ENCODE assay signal across 1 cellular context in the genomic region with DNA sequence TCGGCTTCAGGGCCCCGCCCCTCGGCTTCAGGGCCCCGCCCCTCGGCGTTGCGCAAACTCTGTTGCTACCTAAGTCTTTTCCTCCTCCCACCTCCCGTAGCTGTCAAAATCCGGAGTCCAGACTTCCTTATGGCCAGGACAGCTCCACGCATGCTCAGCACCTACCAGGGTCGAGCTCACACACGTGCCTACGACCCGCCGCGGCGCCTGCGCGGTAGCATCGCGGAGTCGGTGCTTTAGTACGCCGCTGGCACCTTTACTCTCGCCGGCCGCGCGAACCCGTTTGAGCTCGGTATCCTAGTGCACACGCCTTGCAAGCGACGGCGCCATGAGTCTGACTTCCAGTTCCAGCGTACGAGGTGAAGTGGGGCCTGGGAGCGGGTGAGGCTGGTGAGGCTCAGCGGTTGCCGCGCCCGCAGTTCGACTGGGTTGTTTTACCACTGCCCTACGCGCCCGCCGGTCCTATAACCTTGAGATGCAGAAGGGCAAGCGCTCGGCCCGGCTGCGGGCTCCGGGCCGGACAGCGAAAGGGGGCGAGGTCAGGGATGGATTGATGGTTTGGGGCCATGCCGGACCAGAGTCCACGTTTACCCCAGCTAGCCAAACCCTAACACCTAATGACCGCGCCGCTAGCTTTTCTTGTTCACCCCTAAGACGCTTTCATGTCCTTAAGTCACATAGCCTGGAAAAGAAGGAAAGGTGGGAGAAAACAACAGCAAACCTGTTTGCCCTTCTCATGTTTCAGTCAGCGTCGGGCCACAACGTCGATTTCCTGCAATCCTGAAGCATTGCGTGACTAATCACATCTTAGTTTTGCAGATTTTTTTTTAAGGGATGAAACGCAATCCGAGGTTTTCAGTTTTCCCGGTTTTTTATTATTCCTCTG.
A peak's percentile ranks its signal among the peaks of the same experiment; 100 is the strongest.
TF ChIP-seq lines count a peak whose summit lies in the region.

A gene (plus strand): TSS at position 217 of the 886 bp plus-strand sequence. CDS start 112 bp downstream, at position 329.

TF ChIP-seq in HepG2, 621 proteins besides CTCF, POLR2A, EP300 and RAD21 (continued from another document and continues in another):
- TF ChIP-seq NFATC3 (CRISPR knock-in tag; IDR thresholded peaks at IDR 0.05), result peak; percentile 67; the same call in 1 of the 2 replicates
- TF ChIP-seq ZNF709 (CRISPR knock-in tag; IDR thresholded peaks at IDR 0.05), result peak; percentile 93; the same call in 1 of the 2 replicates
- peak; percentile 64; the same call in 1 of the 2 replicates for TF ChIP-seq ZNF510 (CRISPR knock-in tag; IDR thresholded peaks at IDR 0.05; ENCODE audit: low read depth)
- no peak for TF ChIP-seq IKZF1 (IDR thresholded peaks at IDR 0.05)
- TF ChIP-seq, protein P1, sequence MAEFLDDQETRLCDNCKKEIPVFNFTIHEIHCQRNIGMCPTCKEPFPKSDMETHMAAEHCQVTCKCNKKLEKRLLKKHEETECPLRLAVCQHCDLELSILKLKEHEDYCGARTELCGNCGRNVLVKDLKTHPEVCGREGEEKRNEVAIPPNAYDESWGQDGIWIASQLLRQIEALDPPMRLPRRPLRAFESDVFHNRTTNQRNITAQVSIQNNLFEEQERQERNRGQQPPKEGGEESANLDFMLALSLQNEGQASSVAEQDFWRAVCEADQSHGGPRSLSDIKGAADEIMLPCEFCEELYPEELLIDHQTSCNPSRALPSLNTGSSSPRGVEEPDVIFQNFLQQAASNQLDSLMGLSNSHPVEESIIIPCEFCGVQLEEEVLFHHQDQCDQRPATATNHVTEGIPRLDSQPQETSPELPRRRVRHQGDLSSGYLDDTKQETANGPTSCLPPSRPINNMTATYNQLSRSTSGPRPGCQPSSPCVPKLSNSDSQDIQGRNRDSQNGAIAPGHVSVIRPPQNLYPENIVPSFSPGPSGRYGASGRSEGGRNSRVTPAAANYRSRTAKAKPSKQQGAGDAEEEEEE (CRISPR knock-in tag; IDR thresholded peaks at IDR 0.05; ENCODE audit: borderline replicate concordance), result peak; percentile 73; the same call in 1 of the 2 replicates
- TF ChIP-seq ARID2 (CRISPR knock-in tag; IDR thresholded peaks at IDR 0.05; ENCODE audit: borderline replicate concordance), result peak; percentile 100
- TF ChIP-seq, protein P2, sequence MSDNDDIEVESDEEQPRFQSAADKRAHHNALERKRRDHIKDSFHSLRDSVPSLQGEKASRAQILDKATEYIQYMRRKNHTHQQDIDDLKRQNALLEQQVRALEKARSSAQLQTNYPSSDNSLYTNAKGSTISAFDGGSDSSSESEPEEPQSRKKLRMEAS (IDR thresholded peaks at IDR 0.05), result peak; percentile 99
- peak; percentile 16; the same call in 1 of the 2 replicates for TF ChIP-seq HCFC1 (IDR thresholded peaks at IDR 0.05; ENCODE audit: low read depth, low read length)
- no peak for TF ChIP-seq ZKSCAN1 (IDR thresholded peaks at IDR 0.05; ENCODE audit: low read length)
- TF ChIP-seq RBAK (CRISPR knock-in tag; IDR thresholded peaks at IDR 0.05), result no peak
- TF ChIP-seq POGZ (CRISPR knock-in tag; IDR thresholded peaks at IDR 0.05), result peak; percentile 92
- peak; percentile 50; the same call in 1 of the 2 replicates for TF ChIP-seq KDM5A (IDR thresholded peaks at IDR 0.05; ENCODE audit: borderline replicate concordance, low read length)
- TF ChIP-seq KLF13 (CRISPR knock-in tag; IDR thresholded peaks at IDR 0.05), result peak; percentile 67; the same call in 1 of the 2 replicates
- no peak for TF ChIP-seq FOXM1 (CRISPR knock-in tag; IDR thresholded peaks at IDR 0.05)
- TF ChIP-seq KLF11 (CRISPR knock-in tag; IDR thresholded peaks at IDR 0.05), result 0 out of 2 replicates have a peak, but pooled peaks have one; percentile 75
- TF ChIP-seq, protein P3, sequence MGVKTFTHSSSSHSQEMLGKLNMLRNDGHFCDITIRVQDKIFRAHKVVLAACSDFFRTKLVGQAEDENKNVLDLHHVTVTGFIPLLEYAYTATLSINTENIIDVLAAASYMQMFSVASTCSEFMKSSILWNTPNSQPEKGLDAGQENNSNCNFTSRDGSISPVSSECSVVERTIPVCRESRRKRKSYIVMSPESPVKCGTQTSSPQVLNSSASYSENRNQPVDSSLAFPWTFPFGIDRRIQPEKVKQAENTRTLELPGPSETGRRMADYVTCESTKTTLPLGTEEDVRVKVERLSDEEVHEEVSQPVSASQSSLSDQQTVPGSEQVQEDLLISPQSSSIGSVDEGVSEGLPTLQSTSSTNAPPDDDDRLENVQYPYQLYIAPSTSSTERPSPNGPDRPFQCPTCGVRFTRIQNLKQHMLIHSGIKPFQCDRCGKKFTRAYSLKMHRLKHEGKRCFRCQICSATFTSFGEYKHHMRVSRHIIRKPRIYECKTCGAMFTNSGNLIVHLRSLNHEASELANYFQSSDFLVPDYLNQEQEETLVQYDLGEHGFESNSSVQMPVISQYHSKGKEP (CRISPR knock-in tag; IDR thresholded peaks at IDR 0.05), result peak; percentile 90; the same call in 1 of the 2 replicates
- TF ChIP-seq, protein P4, sequence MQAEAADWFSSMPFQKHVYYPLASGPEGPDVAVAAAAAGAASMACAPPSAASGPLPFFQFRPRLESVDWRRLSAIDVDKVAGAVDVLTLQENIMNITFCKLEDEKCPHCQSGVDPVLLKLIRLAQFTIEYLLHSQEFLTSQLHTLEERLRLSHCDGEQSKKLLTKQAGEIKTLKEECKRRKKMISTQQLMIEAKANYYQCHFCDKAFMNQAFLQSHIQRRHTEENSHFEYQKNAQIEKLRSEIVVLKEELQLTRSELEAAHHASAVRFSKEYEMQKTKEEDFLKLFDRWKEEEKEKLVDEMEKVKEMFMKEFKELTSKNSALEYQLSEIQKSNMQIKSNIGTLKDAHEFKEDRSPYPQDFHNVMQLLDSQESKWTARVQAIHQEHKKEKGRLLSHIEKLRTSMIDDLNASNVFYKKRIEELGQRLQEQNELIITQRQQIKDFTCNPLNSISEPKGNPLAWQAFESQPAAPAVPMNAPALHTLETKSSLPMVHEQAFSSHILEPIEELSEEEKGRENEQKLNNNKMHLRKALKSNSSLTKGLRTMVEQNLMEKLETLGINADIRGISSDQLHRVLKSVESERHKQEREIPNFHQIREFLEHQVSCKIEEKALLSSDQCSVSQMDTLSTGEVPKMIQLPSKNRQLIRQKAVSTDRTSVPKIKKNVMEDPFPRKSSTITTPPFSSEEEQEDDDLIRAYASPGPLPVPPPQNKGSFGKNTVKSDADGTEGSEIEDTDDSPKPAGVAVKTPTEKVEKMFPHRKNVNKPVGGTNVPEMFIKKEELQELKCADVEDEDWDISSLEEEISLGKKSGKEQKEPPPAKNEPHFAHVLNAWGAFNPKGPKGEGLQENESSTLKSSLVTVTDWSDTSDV (CRISPR knock-in tag; IDR thresholded peaks at IDR 0.05), result peak; percentile 74; the same call in 1 of the 2 replicates
- TF ChIP-seq ZFP62 (CRISPR knock-in tag; IDR thresholded peaks at IDR 0.05), result no peak
- TF ChIP-seq PAWR (CRISPR knock-in tag; IDR thresholded peaks at IDR 0.05; ENCODE audit: borderline replicate concordance), result no peak
- peak; percentile 87 for TF ChIP-seq DR1 (CRISPR knock-in tag; IDR thresholded peaks at IDR 0.05)
- TF ChIP-seq KLF9 (CRISPR knock-in tag; IDR thresholded peaks at IDR 0.05; ENCODE audit: low read depth), result peak; percentile 74; the same call in 1 of the 2 replicates
- no peak for TF ChIP-seq DPF2 (CRISPR knock-in tag; IDR thresholded peaks at IDR 0.05; ENCODE audit: borderline replicate concordance, low read depth)
- TF ChIP-seq, protein P5, sequence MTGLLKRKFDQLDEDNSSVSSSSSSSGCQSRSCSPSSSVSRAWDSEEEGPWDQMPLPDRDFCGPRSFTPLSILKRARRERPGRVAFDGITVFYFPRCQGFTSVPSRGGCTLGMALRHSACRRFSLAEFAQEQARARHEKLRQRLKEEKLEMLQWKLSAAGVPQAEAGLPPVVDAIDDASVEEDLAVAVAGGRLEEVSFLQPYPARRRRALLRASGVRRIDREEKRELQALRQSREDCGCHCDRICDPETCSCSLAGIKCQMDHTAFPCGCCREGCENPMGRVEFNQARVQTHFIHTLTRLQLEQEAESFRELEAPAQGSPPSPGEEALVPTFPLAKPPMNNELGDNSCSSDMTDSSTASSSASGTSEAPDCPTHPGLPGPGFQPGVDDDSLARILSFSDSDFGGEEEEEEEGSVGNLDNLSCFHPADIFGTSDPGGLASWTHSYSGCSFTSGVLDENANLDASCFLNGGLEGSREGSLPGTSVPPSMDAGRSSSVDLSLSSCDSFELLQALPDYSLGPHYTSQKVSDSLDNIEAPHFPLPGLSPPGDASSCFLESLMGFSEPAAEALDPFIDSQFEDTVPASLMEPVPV (CRISPR knock-in tag; IDR thresholded peaks at IDR 0.05), result peak; percentile 97
- peak; percentile 57 for TF ChIP-seq U2AF1 (optimal IDR thresholded peaks at IDR 0.05; ENCODE audit: low read depth, low read length)
- peak; percentile 57; the same call in 1 of the 2 replicates for TF ChIP-seq ZNF432 (CRISPR knock-in tag; IDR thresholded peaks at IDR 0.05; ENCODE audit: borderline replicate concordance)
- no peak for TF ChIP-seq HMGA1 (CRISPR knock-in tag; conservative IDR thresholded peaks at IDR 0.05)
- TF ChIP-seq POLR2AphosphoS2 (IDR thresholded peaks at IDR 0.05; ENCODE audit: low read depth, low read length), result no peak
- TF ChIP-seq, protein P6, sequence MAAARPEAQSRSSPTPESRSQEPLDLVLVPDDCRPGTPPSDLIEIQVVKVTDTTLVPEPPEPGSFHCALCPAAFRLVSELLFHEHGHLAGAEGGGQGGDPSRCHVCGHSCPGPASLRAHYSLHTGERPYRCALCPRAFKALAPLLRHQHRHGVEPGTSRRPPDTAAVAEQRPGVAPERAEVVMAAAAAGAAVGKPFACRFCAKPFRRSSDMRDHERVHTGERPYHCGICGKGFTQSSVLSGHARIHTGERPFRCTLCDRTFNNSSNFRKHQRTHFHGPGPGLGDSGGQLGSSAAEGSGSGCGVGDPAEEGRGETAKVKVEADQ (CRISPR knock-in tag; IDR thresholded peaks at IDR 0.05; ENCODE audit: borderline replicate concordance), result peak; percentile 45; the same call in 1 of the 2 replicates
- TF ChIP-seq ZNF781 (CRISPR knock-in tag; IDR thresholded peaks at IDR 0.05; ENCODE audit: borderline replicate concordance, not compliant biosample characterization), result peak; percentile 97
- TF ChIP-seq ZSCAN22 (CRISPR knock-in tag; IDR thresholded peaks at IDR 0.05), result no peak
- TF ChIP-seq, protein P7, sequence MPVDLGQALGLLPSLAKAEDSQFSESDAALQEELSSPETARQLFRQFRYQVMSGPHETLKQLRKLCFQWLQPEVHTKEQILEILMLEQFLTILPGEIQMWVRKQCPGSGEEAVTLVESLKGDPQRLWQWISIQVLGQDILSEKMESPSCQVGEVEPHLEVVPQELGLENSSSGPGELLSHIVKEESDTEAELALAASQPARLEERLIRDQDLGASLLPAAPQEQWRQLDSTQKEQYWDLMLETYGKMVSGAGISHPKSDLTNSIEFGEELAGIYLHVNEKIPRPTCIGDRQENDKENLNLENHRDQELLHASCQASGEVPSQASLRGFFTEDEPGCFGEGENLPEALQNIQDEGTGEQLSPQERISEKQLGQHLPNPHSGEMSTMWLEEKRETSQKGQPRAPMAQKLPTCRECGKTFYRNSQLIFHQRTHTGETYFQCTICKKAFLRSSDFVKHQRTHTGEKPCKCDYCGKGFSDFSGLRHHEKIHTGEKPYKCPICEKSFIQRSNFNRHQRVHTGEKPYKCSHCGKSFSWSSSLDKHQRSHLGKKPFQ (CRISPR knock-in tag; IDR thresholded peaks at IDR 0.05; ENCODE audit: insufficient replicate concordance), result peak; percentile 89
- peak; percentile 92 for TF ChIP-seq HNRNPLL (IDR thresholded peaks at IDR 0.05; ENCODE audit: low read depth, low read length, poor library complexity, severe bottlenecking)
- TF ChIP-seq HNRNPH1 (optimal IDR thresholded peaks at IDR 0.05; ENCODE audit: low read depth, low read length), result no peak
- TF ChIP-seq TAF15 (IDR thresholded peaks at IDR 0.05; ENCODE audit: low read depth, low read length, poor library complexity, severe bottlenecking), result no peak
- TF ChIP-seq ESRRA (CRISPR knock-in tag; IDR thresholded peaks at IDR 0.05; ENCODE audit: low read depth), result peak; percentile 96
- TF ChIP-seq NR3C1 (CRISPR knock-in tag; IDR thresholded peaks at IDR 0.05), result no peak
- TF ChIP-seq, protein P8, sequence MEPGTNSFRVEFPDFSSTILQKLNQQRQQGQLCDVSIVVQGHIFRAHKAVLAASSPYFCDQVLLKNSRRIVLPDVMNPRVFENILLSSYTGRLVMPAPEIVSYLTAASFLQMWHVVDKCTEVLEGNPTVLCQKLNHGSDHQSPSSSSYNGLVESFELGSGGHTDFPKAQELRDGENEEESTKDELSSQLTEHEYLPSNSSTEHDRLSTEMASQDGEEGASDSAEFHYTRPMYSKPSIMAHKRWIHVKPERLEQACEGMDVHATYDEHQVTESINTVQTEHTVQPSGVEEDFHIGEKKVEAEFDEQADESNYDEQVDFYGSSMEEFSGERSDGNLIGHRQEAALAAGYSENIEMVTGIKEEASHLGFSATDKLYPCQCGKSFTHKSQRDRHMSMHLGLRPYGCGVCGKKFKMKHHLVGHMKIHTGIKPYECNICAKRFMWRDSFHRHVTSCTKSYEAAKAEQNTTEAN (CRISPR knock-in tag; conservative IDR thresholded peaks at IDR 0.05), result peak; percentile 97
- peak; percentile 89 for TF ChIP-seq ZNF878 (CRISPR knock-in tag; IDR thresholded peaks at IDR 0.05)
- TF ChIP-seq XRCC5 (optimal IDR thresholded peaks at IDR 0.05; ENCODE audit: low read length), result peak; percentile 26
- TF ChIP-seq PTBP1 (IDR thresholded peaks at IDR 0.05; ENCODE audit: low read depth, low read length, poor library complexity, severe bottlenecking), result no peak
- TF ChIP-seq, protein P9, sequence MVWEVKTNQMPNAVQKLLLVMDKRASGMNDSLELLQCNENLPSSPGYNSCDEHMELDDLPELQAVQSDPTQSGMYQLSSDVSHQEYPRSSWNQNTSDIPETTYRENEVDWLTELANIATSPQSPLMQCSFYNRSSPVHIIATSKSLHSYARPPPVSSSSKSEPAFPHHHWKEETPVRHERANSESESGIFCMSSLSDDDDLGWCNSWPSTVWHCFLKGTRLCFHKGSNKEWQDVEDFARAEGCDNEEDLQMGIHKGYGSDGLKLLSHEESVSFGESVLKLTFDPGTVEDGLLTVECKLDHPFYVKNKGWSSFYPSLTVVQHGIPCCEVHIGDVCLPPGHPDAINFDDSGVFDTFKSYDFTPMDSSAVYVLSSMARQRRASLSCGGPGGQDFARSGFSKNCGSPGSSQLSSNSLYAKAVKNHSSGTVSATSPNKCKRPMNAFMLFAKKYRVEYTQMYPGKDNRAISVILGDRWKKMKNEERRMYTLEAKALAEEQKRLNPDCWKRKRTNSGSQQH (CRISPR knock-in tag; IDR thresholded peaks at IDR 0.05; ENCODE audit: low read depth), result peak; percentile 39
- no peak for TF ChIP-seq ZNF720 (CRISPR knock-in tag; IDR thresholded peaks at IDR 0.05)
- peak; percentile 97 for TF ChIP-seq NFKB2 (CRISPR knock-in tag; IDR thresholded peaks at IDR 0.05; ENCODE audit: borderline replicate concordance)
- peak; percentile 66; the same call in 1 of the 2 replicates for TF ChIP-seq ELF4 (CRISPR knock-in tag; IDR thresholded peaks at IDR 0.05; ENCODE audit: borderline replicate concordance)
- peak; percentile 65; the same call in 1 of the 2 replicates for TF ChIP-seq ZNF816 (CRISPR knock-in tag; IDR thresholded peaks at IDR 0.05; ENCODE audit: borderline replicate concordance)
- no peak; the same call in 1 of the 2 replicates for TF ChIP-seq ZNF3 (CRISPR knock-in tag; IDR thresholded peaks at IDR 0.05)
- TF ChIP-seq, protein P10, sequence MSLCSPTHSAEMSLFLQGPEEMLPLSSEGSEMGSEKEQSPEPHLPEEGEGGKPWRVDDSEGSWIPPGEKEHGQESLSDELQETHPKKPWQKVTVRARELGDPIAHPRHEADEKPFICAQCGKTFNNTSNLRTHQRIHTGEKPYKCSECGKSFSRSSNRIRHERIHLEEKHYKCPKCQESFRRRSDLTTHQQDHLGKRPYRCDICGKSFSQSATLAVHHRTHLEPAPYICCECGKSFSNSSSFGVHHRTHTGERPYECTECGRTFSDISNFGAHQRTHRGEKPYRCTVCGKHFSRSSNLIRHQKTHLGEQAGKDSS (CRISPR knock-in tag; IDR thresholded peaks at IDR 0.05; ENCODE audit: borderline replicate concordance, low read depth), result no peak
- peak; percentile 95 for TF ChIP-seq ZNF749 (CRISPR knock-in tag; IDR thresholded peaks at IDR 0.05; ENCODE audit: borderline replicate concordance)
- peak; percentile 87 for TF ChIP-seq ZNF317 (CRISPR knock-in tag; IDR thresholded peaks at IDR 0.05)
